In genomic region chr6:47479156-47479541, GRCh38 we compare ENCODE assay signal across 8 cellular contexts. TPM values are rescaled to one million over a fixed set of nuclear protein-coding genes. Genes with fewer than 3 reads are reported as not detected.
DNase-seq lines count a peak whose midpoint lies in the region; ATAC-seq and TF ChIP-seq lines count a peak whose summit lies in the region.

No MANE protein-coding gene starts in this region.

- peak overlapping the region; percentile 98 for H3K27ac Mint-ChIP-seq in T-helper 2 cell treated with Interferon-gamma antibody and Interleukin-4, amounts not matched to agents 5 μg/mL and 100 μg/mL, for 36 hours

- peak overlapping the region; percentile 95 for H3K9ac ChIP-seq in skeletal muscle satellite cell (ENCODE audit: low read depth, low read length)

- H3K27me3 Mint-ChIP-seq in T-helper 2 cell treated with Interferon-gamma antibody and Interleukin-4, amounts not matched to agents 5 μg/mL and 100 μg/mL, for 36 hours (ENCODE audit: low read depth), result no peaks in the 10 kb centered on the region

- POLR2A ChIA-PET in HEK293 (lab: Yijun Ruan, JAX), result interaction anchor here (3.2 kb wide), 1 partner anchor 8 kb away, joined by 22 read pairs; no protein-coding TSS in a partner anchor

- H3K4me3 Mint-ChIP-seq in T-helper 2 cell treated with Interferon-gamma antibody and Interleukin-4, amounts not matched to agents 5 μg/mL and 100 μg/mL, for 36 hours, result peak overlapping the region; percentile 98

- TF ChIP-seq CTCF in HEK293 (tag by site-specific recombination; IDR thresholded peaks at IDR 0.05), result no peak
- TF ChIP-seq CTCF in foreskin keratinocyte (conservative IDR thresholded peaks at IDR 0.05), result no peak

- H3K4me3 ChIP-seq in HEK293 (ENCODE audit: low read depth, low read length), result peak overlapping the region; percentile 86
- H3K4me3 ChIP-seq in skeletal muscle satellite cell (ENCODE audit: low read length), result peak overlapping the region; percentile 98

- H3K27ac ChIP-seq in HEK293 (ENCODE audit: extremely low read depth, low read depth, low read length) (peak overlapping the region; percentile 99), foreskin keratinocyte (peak overlapping the region; percentile 94)

- H3K4me1 ChIP-seq in HEK293 (ENCODE audit: control insufficient read depth, insufficient read depth, low read length) (peaks cover 16% of the 10 kb centered on the region), foreskin keratinocyte (peaks cover 17% of the 10 kb centered on the region), skeletal muscle satellite cell (ENCODE audit: control insufficient read depth, insufficient read depth, low read length) (peaks cover 18% of the 10 kb centered on the region)

- no peak for DNase-seq in T-helper 2 cell treated with Interferon-gamma antibody and Interleukin-4, amounts not matched to agents 5 μg/mL and 100 μg/mL, for 36 hours (ENCODE audit: low spot score)
- DNase-seq in foreskin keratinocyte (no peak), SKM-1 treated with dmso at 0.1 percent for 144 hours (lab: John Stamatoyannopoulos, UW; ENCODE audit: unreplicated experiment) (no peak), ureter (ENCODE audit: low spot score) (no peak)
- DNase-seq in central memory CD4-positive, alpha-beta T cell, result no peak

- H3K36me3 ChIP-seq in HEK293 (ENCODE audit: control insufficient read depth in 2 of 2, insufficient read depth in 1 of 2, low read length in 2 of 2) (no peaks in the 10 kb centered on the region), skeletal muscle satellite cell (ENCODE audit: insufficient read depth, low read length) (no peaks in the 10 kb centered on the region)

- H3K27me3 ChIP-seq in foreskin keratinocyte, result no peaks in the 10 kb centered on the region
- no peaks in the 10 kb centered on the region for H3K27me3 ChIP-seq in skeletal muscle satellite cell (ENCODE audit: control insufficient read depth, insufficient read depth, low read length)

- H3K9me3 Mint-ChIP-seq in T-helper 2 cell treated with Interferon-gamma antibody and Interleukin-4, amounts not matched to agents 5 μg/mL and 100 μg/mL, for 36 hours, result no peaks in the 10 kb centered on the region

- peak overlapping the region; percentile 97 for H3K4me2 ChIP-seq in skeletal muscle satellite cell (ENCODE audit: low read length)

- peaks cover 2% of the 10 kb centered on the region for H3K36me3 Mint-ChIP-seq in T-helper 2 cell treated with Interferon-gamma antibody and Interleukin-4, amounts not matched to agents 5 μg/mL and 100 μg/mL, for 36 hours (ENCODE audit: low read depth)

- peaks cover 51% of the 10 kb centered on the region for H3K4me1 Mint-ChIP-seq in T-helper 2 cell treated with Interferon-gamma antibody and Interleukin-4, amounts not matched to agents 5 μg/mL and 100 μg/mL, for 36 hours (ENCODE audit: low read depth)

- H3K9me3 ChIP-seq in HEK293 (ENCODE audit: control insufficient read depth, insufficient read depth, low read depth, low read length), result no peaks in the 10 kb centered on the region
- H3K9me3 ChIP-seq in skeletal muscle satellite cell (replicated peaks; ENCODE audit: low read length), result no peaks in the 10 kb centered on the region

- ATAC-seq in foreskin keratinocyte, result no peak
- ATAC-seq in GM21576 (IDR thresholded peaks at IDR 0.05; ENCODE audit: unreplicated experiment), result no peak

- CTCF ChIA-PET in HEK293 (lab: Yijun Ruan, JAX), result interaction anchor here (1.2 to 3.6 kb wide), 3 partner anchors 14 to 152 kb away, joined by 3 to 22 read pairs (median 8); no protein-coding TSS in a partner anchor

TF ChIP-seq in HEK293, 187 proteins besides CTCF, POLR2A, EP300 and RAD21 (continues in another document):
- TF ChIP-seq ZNF174 (tag by site-specific recombination; IDR thresholded peaks at IDR 0.05) (no peak), ZBTB10 (tag by site-specific recombination; IDR thresholded peaks at IDR 0.05) (no peak), ZBTB11 (tag by site-specific recombination; conservative IDR thresholded peaks at IDR 0.05; ENCODE audit: low read depth) (no peak), KLF1 (tag by site-specific recombination; IDR thresholded peaks at IDR 0.05) (no peak), ZFP37 (tag by site-specific recombination; IDR thresholded peaks at IDR 0.05) (no peak), ZNF416 (tag by site-specific recombination; IDR thresholded peaks at IDR 0.05) (no peak), ZNF777 (tag by site-specific recombination; IDR thresholded peaks at IDR 0.05; ENCODE audit: borderline replicate concordance) (no peak), GFI1B (tag by site-specific recombination; IDR thresholded peaks at IDR 0.05) (no peak), ZNF169 (tag by site-specific recombination; IDR thresholded peaks at IDR 0.05) (no peak), PRDM10 (tag by site-specific recombination; IDR thresholded peaks at IDR 0.05) (0 out of 2 replicates have a peak, but pooled peaks have one; percentile 41)

RNA-seq across cellular contexts. Expression of gene CD2AP, which starts 1.6 kb away (rescaled TPM):
- 40.4 and 43.4 TPM in 2 replicates for total RNA-seq in foreskin keratinocyte
- 9.2 and 10.9 TPM in 2 replicates for polyA plus RNA-seq in foreskin keratinocyte
- 14.2 and 22.6 TPM in 2 replicates for total RNA-seq in skeletal muscle satellite cell (2012; rRNA removed)
- total RNA-seq in ureter, result 137 TPM
